In the genomic region with DNA sequence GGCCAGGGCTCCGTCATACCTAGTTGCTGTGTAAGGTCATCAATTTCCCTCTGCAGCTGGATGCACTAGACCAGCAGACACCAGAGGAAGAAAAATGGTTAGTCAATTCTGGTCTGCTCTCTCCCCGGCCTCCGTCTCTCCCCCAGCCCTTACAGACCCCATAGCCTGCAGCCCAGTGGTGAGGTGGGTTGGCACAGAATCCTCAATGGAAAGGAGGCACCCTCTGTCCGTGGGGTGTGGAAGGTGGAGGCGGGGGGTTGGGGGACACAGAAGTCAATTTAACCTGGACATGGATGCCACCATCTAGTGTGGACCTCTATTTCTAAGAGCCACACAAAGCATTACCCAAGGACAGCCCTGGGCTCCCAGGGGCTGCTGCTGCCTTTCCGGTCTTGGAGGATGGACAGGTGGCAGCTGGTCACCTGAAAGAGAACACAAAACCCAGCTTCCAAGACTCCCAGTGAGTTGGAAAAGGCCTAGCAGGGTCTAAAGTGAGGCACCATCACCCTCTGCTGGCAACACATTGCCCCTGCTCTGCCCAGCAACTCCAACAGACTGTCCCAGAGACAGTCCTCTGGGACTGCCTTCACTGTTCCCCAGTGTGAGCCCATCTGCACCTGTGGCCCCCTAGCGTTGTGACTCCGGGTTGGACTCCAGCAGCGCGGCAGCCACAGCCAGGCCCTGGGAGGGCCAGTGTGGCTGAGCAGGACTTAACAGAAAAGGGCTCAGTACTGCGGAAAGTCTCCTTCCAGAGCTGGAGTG, we compare ENCODE assay signal across 10 cellular contexts. TPM values are rescaled to one million over a fixed set of nuclear protein-coding genes. Genes with fewer than 3 reads are reported as not detected.
DNase-seq lines count a peak whose midpoint lies in the region; ATAC-seq and TF ChIP-seq lines count a peak whose summit lies in the region.
"Had no signal": no experiment of that assay in that cellular context is flagged by ENCODE, and none has a peak within 500 bp of the region (broad histone marks: within the 10 kb centered on the region; RNA-seq: fewer than 3 reads in every experiment).

No MANE protein-coding gene starts in this region.

- 66 to 94% (median 68%) methylated on average over 1 to 11 of the region's 11 CpGs for WGBS in adrenal gland, 4 donors

- peaks cover 42% of the 10 kb centered on the region for H3K4me1 ChIP-seq in OCI-LY3 (ENCODE audit: low read length)
- H3K4me1 ChIP-seq in adrenal gland (replicated peaks in 1 of 2): no peaks in the 10 kb centered on the region
- H3K4me1 ChIP-seq: transverse colon had no signal

- no peaks in the 10 kb centered on the region for H3K79me2 ChIP-seq in OCI-LY3 (ENCODE audit: low read length)

- H3K9ac ChIP-seq in OCI-LY3 (ENCODE audit: low read length): peak overlapping the region; percentile 74

- TF ChIP-seq CTCF in OCI-LY3 (IDR thresholded peaks at IDR 0.05; ENCODE audit: low read depth, low read length): peak; percentile 61
- no peak for TF ChIP-seq CTCF in coronary artery (IDR thresholded peaks at IDR 0.05)
- no peak for TF ChIP-seq CTCF in adrenal gland (IDR thresholded peaks at IDR 0.05)

- H2AFZ ChIP-seq in OCI-LY3 (ENCODE audit: low read depth, low read length): no peak overlapping the region

- H3K4me3 ChIP-seq in OCI-LY3 (ENCODE audit: low read length) (peak overlapping the region; percentile 36), coronary artery (no peak overlapping the region), adrenal gland (no peak overlapping the region)
- H3K4me3 ChIP-seq: transverse colon had no signal

- no peaks in the 10 kb centered on the region for H4K20me1 ChIP-seq in OCI-LY3 (ENCODE audit: insufficient read depth, low read length)

- peak overlapping the region; percentile 64 for H3K4me2 ChIP-seq in OCI-LY3 (ENCODE audit: low read length)

- H3K27me3 ChIP-seq in OCI-LY3 (ENCODE audit: low read depth, low read length): no peaks in the 10 kb centered on the region
- peaks cover 20% of the 10 kb centered on the region for H3K27me3 ChIP-seq in adrenal gland
- H3K27me3 ChIP-seq: transverse colon had no signal

- ATAC-seq in esophagus mucosa (peak; percentile 29), GM21529 (IDR thresholded peaks at IDR 0.05; ENCODE audit: unreplicated experiment) (no peak), GM18517 (IDR thresholded peaks at IDR 0.05; ENCODE audit: unreplicated experiment) (no peak)

- no peaks in the 10 kb centered on the region for H3K36me3 ChIP-seq in OCI-LY3 (replicated peaks; ENCODE audit: low read depth, low read length)
- H3K36me3 ChIP-seq in adrenal gland (replicated peaks in 1 of 2): no peaks in the 10 kb centered on the region
- H3K36me3 ChIP-seq: transverse colon had no signal

- peak; percentile 24 for DNase-seq in stimulated activated CD4-positive, alpha-beta T cell treated with anti-CD3 and anti-CD28 coated beads, Interleukin-15, amount 100 ng/mL, for 24 hours
- no peak for DNase-seq in stimulated activated CD4-positive, alpha-beta T cell treated with anti-CD3 and anti-CD28 coated beads, Interleukin-1b, Interleukin-23, amount 100 ng/mL, for 48 hours
- DNase-seq in coronary artery (ENCODE audit: low spot score): no peak
- DNase-seq in adrenal gland: no peak
- DNase-seq: activated CD4-positive, alpha-beta T cell treated with anti-CD3 and anti-CD28 coated beads, Interleukin-2, amount 10 ng/mL, durations not matched to agents 24 days and 14 days; transverse colon had no signal

- H3K9me3 ChIP-seq in OCI-LY3 (ENCODE audit: insufficient read depth, low read length) (no peaks in the 10 kb centered on the region), adrenal gland (replicated peaks in 1 of 3) (no peaks in the 10 kb centered on the region)
- H3K9me3 ChIP-seq: transverse colon had no signal

- intact Hi-C loops in adrenal gland (cut with DNase I): no loop called here

- TF ChIP-seq POLR2A in adrenal gland (IDR thresholded peaks at IDR 0.05): no peak

- H3K27ac ChIP-seq in OCI-LY3 (ENCODE audit: low read length) (peak overlapping the region; percentile 88), coronary artery (no peak overlapping the region), adrenal gland (no peak overlapping the region)
- H3K27ac ChIP-seq: transverse colon had no signal

RNA-seq across cellular contexts. Expression of a gene that starts 40.1 kb away (rescaled TPM):
- total RNA-seq in esophagus mucosa (1.2 TPM), adrenal gland (10 to 100 TPM in 1 of 8 donors, 1 to 10 TPM in 7; 3.6 to 10.7 (median 4.8) TPM)
- 1 to 10 TPM; 1.3 to 7.6 (median 3.1) TPM for polyA plus RNA-seq in adrenal gland
